ENCODE assay signal across 1 cellular context in the genomic region with DNA sequence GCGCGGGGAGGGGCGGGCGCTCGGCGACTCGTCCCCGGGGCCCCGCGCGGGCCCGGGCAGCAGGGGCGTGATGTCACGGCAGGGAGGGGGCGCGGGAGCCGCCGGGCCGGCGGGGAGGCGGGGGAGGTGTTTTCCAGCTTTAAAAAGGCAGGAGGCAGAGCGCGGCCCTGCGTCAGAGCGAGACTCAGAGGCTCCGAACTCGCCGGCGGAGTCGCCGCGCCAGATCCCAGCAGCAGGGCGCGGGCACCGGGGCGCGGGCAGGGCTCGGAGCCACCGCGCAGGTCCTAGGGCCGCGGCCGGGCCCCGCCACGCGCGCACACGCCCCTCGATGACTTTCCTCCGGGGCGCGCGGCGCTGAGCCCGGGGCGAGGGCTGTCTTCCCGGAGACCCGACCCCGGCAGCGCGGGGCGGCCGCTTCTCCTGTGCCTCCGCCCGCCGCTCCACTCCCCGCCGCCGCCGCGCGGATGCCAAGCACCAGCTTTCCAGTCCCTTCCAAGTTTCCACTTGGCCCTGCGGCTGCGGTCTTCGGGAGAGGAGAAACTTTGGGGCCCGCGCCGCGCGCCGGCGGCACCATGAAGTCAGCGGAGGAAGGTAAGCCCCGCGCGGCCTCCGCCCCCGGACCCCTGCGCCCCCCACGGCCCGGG.
A peak's percentile ranks its signal among the peaks of the same experiment; 100 is the strongest.
TF ChIP-seq lines count a peak whose summit lies in the region.

A gene (plus strand): TSS at position 170 of the 644 bp plus-strand sequence. CDS start 295 bp downstream, at position 465.

TF ChIP-seq in GM12878, 131 proteins besides CTCF, POLR2A, EP300 and RAD21 (continued from another document):
- TF ChIP-seq, protein P1, sequence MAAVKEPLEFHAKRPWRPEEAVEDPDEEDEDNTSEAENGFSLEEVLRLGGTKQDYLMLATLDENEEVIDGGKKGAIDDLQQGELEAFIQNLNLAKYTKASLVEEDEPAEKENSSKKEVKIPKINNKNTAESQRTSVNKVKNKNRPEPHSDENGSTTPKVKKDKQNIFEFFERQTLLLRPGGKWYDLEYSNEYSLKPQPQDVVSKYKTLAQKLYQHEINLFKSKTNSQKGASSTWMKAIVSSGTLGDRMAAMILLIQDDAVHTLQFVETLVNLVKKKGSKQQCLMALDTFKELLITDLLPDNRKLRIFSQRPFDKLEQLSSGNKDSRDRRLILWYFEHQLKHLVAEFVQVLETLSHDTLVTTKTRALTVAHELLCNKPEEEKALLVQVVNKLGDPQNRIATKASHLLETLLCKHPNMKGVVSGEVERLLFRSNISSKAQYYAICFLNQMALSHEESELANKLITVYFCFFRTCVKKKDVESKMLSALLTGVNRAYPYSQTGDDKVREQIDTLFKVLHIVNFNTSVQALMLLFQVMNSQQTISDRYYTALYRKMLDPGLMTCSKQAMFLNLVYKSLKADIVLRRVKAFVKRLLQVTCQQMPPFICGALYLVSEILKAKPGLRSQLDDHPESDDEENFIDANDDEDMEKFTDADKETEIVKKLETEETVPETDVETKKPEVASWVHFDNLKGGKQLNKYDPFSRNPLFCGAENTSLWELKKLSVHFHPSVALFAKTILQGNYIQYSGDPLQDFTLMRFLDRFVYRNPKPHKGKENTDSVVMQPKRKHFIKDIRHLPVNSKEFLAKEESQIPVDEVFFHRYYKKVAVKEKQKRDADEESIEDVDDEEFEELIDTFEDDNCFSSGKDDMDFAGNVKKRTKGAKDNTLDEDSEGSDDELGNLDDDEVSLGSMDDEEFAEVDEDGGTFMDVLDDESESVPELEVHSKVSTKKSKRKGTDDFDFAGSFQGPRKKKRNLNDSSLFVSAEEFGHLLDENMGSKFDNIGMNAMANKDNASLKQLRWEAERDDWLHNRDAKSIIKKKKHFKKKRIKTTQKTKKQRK (IDR thresholded peaks at IDR 0.05; ENCODE audit: low read depth, low read length) = no peak
- TF ChIP-seq MTA3 (IDR thresholded peaks at IDR 0.05; ENCODE audit: borderline replicate concordance, low read length) (no peak), GATAD2B (conservative IDR thresholded peaks at IDR 0.05; ENCODE audit: low read depth) (peak; percentile 71), NR2C2 (IDR thresholded peaks at IDR 0.05; ENCODE audit: borderline replicate concordance, control insufficient read depth, insufficient read length, low read depth) (no peak), YY1 (IDR thresholded peaks at IDR 0.05; ENCODE audit: low read depth, low read length) (no peak), HDAC6 (IDR thresholded peaks at IDR 0.05; ENCODE audit: unreplicated experiment) (peak; percentile 63), RFX5 (IDR thresholded peaks at IDR 0.05; ENCODE audit: low read depth, low read length) (no peak)
- TF ChIP-seq, protein P2, sequence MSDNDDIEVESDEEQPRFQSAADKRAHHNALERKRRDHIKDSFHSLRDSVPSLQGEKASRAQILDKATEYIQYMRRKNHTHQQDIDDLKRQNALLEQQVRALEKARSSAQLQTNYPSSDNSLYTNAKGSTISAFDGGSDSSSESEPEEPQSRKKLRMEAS (IDR thresholded peaks at IDR 0.05; ENCODE audit: low read depth, low read length) = no peak
- TF ChIP-seq, protein P3, sequence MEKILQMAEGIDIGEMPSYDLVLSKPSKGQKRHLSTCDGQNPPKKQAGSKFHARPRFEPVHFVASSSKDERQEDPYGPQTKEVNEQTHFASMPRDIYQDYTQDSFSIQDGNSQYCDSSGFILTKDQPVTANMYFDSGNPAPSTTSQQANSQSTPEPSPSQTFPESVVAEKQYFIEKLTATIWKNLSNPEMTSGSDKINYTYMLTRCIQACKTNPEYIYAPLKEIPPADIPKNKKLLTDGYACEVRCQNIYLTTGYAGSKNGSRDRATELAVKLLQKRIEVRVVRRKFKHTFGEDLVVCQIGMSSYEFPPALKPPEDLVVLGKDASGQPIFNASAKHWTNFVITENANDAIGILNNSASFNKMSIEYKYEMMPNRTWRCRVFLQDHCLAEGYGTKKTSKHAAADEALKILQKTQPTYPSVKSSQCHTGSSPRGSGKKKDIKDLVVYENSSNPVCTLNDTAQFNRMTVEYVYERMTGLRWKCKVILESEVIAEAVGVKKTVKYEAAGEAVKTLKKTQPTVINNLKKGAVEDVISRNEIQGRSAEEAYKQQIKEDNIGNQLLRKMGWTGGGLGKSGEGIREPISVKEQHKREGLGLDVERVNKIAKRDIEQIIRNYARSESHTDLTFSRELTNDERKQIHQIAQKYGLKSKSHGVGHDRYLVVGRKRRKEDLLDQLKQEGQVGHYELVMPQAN (conservative IDR thresholded peaks at IDR 0.05) = peak; percentile 74
- TF ChIP-seq, protein P4, sequence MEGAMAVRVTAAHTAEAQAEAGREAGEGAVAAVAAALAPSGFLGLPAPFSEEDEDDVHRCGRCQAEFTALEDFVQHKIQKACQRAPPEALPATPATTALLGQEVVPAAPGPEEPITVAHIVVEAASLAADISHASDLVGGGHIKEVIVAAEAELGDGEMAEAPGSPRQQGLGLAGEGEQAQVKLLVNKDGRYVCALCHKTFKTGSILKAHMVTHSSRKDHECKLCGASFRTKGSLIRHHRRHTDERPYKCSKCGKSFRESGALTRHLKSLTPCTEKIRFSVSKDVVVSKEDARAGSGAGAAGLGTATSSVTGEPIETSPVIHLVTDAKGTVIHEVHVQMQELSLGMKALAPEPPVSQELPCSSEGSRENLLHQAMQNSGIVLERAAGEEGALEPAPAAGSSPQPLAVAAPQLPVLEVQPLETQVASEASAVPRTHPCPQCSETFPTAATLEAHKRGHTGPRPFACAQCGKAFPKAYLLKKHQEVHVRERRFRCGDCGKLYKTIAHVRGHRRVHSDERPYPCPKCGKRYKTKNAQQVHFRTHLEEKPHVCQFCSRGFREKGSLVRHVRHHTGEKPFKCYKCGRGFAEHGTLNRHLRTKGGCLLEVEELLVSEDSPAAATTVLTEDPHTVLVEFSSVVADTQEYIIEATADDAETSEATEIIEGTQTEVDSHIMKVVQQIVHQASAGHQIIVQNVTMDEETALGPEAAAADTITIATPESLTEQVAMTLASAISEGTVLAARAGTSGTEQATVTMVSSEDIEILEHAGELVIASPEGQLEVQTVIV (IDR thresholded peaks at IDR 0.05; ENCODE audit: borderline replicate concordance, partially characterized antibody) = no peak
- TF ChIP-seq, protein P5, sequence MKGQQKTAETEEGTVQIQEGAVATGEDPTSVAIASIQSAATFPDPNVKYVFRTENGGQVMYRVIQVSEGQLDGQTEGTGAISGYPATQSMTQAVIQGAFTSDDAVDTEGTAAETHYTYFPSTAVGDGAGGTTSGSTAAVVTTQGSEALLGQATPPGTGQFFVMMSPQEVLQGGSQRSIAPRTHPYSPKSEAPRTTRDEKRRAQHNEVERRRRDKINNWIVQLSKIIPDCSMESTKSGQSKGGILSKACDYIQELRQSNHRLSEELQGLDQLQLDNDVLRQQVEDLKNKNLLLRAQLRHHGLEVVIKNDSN (IDR thresholded peaks at IDR 0.05; ENCODE audit: borderline replicate concordance, extremely low read length, insufficient read depth, low read depth, low read length) = no peak
